In the genomic region with DNA sequence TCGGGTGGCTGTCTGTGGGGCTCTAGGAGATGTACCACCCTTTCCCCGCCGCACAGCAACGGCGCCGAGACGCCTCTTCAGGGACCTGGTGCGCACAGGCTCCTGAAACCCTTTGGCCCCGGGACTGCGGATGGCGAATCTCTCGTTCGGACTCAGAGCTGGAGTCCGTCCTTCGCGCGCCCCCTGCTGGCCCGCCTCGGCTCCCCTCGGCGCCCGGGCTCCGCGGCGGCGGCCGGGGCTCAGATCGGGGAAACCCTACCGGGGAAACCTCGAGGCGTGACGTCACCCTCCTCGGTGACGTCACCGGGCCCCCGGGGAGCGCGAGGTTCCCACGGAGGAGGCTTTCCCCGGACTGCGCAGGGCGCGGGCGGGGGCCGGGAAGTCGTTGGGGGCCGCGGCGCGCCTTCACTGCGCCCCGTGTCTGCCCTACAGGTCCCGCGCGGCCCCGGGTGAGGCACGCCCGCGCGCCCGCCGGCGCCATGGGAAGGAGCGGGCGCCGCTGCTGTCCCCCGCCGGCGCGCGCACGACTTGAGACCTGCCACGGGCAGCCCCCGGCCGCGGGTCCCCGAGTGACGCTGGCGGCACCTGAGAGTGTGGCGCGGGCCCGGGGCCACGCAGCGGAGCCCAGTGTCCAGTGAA, we compare ENCODE assay signal across 8 cellular contexts. TPM values are rescaled to one million over a fixed set of nuclear protein-coding genes. Genes with fewer than 3 reads are reported as not detected.
A peak's percentile ranks its signal among the peaks of the same experiment; 100 is the strongest.
DNase-seq lines count a peak whose midpoint lies in the region; ATAC-seq and TF ChIP-seq lines count a peak whose summit lies in the region.

No MANE protein-coding gene starts in this region.

- H3K4me1 Mint-ChIP-seq in T-cell (peaks cover 23 to 32% (median 28%) of the 10 kb centered on the region in 3 donors), progenitor cell of endocrine pancreas (ENCODE audit: low read depth) (peaks cover 10% of the 10 kb centered on the region)

- H3K27ac ChIP-seq in upper lobe of right lung = peak overlapping the region; percentile 14

- peak overlapping the region; percentile 81 to 85 (median 82) for H3K4me3 Mint-ChIP-seq in T-cell
- H3K4me3 Mint-ChIP-seq in progenitor cell of endocrine pancreas (ENCODE audit: low read depth) = peak overlapping the region; percentile 78

- peak; percentile 90 for DNase-seq in NB4 (ENCODE audit: low read depth)
- DNase-seq in T-cell = peak; percentile 84 to 96 (median 92)
- DNase-seq in amniotic epithelial cell (ENCODE audit: low read depth) = peak; percentile 71
- peak; percentile 93 for DNase-seq in left cardiac atrium
- peak; percentile 94 for DNase-seq in progenitor cell of endocrine pancreas (ENCODE audit: low spot score, unreplicated experiment)
- DNase-seq in upper lobe of right lung = peak; percentile 96

- H3K9me3 ChIP-seq in upper lobe of right lung = no peaks in the 10 kb centered on the region

- H3K36me3 ChIP-seq in upper lobe of right lung = no peaks in the 10 kb centered on the region

- peak; percentile 12 for TF ChIP-seq POLR2A in NB4 (IDR thresholded peaks at IDR 0.05; ENCODE audit: extremely low read depth, insufficient read length)

- H3K27me3 Mint-ChIP-seq in T-cell (no peaks in the 10 kb centered on the region), progenitor cell of endocrine pancreas (no peaks in the 10 kb centered on the region)

- H3K27ac Mint-ChIP-seq in T-cell = peak overlapping the region in 1 of 2 donors; percentile 58
- no peak overlapping the region for H3K27ac Mint-ChIP-seq in progenitor cell of endocrine pancreas

- peaks cover 4% of the 10 kb centered on the region for H3K27me3 ChIP-seq in upper lobe of right lung

- H3K4me3 ChIP-seq in NB4 (ENCODE audit: low read depth, low read length) = peak overlapping the region; percentile 62
- peak overlapping the region; percentile 57 for H3K4me3 ChIP-seq in upper lobe of right lung

- POLR2A ChIA-PET in T-cell (lab: Charles Lee) = interaction anchor here (0.7 to 2.1 kb wide), 7 partner anchors 9 to 64 kb away, joined by 3 to 5 read pairs (median 3); a partner anchor contains a TSS

- intact Hi-C loops in left cardiac atrium (cut with DNase I) (loop anchor here (1.0 to 5.0 kb wide), 5 partner anchors 44 to 64 kb away; a partner anchor contains a TSS), upper lobe of right lung (cut with DNase I) (loop anchor here (10.0 kb wide), 1 partner anchor 50 kb away; a partner anchor contains a TSS)

- H3K4me1 ChIP-seq in upper lobe of right lung = peaks cover 24% of the 10 kb centered on the region

- CTCF ChIA-PET in T-cell (lab: Charles Lee) = interaction anchor here (1.1 to 6.4 kb wide), 15 partner anchors 9 to 144 kb away, joined by 3 to 94 read pairs (median 10); a partner anchor contains a TSS

- TF ChIP-seq CTCF in GM12873 (IDR thresholded peaks at IDR 0.05; ENCODE audit: insufficient read depth, low read depth, low read length, missing control alignments) (peak; percentile 83), NB4 (IDR thresholded peaks at IDR 0.05; ENCODE audit: low read depth, low read length) (peak; percentile 75), progenitor cell of endocrine pancreas (IDR thresholded peaks at IDR 0.05; ENCODE audit: unreplicated experiment) (peak; percentile 88), upper lobe of right lung (IDR thresholded peaks at IDR 0.05) (peak; percentile 89)

- H3K36me3 Mint-ChIP-seq in T-cell = no peaks in the 10 kb centered on the region
- H3K36me3 Mint-ChIP-seq in progenitor cell of endocrine pancreas (ENCODE audit: insufficient read depth) = peaks cover 8% of the 10 kb centered on the region

- ATAC-seq in HG02588 (IDR thresholded peaks at IDR 0.05; ENCODE audit: unreplicated experiment) (peak; percentile 52), T-cell (replicated peaks in 1 of 4) (peak; percentile 51 to 64 (median 56)), left cardiac atrium (peak; percentile 69 to 74), upper lobe of right lung (peak; percentile 84)

- H3K9me3 Mint-ChIP-seq in T-cell (no peaks in the 10 kb centered on the region), progenitor cell of endocrine pancreas (ENCODE audit: low read depth) (no peaks in the 10 kb centered on the region)

RNA-seq across cellular contexts. Expression of a gene that starts 7.9 kb away (rescaled TPM):
- 10 to 100 TPM in 4 of 5 donors, 1 to 10 TPM in 1; 9.5 to 28.2 (median 12.3) TPM for total RNA-seq in T-cell
- 1 to 10 TPM in 1 of 2 donors, under 1 TPM in 1; 0.59 to 1.6 TPM for total RNA-seq in left cardiac atrium
- total RNA-seq in progenitor cell of endocrine pancreas = 11.7 and 13.1 TPM in 2 replicates
- 2.1 TPM for total RNA-seq in upper lobe of right lung

RNA-seq across cellular contexts. Expression of a gene that starts 18.9 kb away (rescaled TPM):
- total RNA-seq in T-cell (10 to 100 TPM; 11.6 to 41.3 (median 21.1) TPM), left cardiac atrium (10 to 100 TPM; 30.2 to 55.1 TPM), progenitor cell of endocrine pancreas (396 and 422 TPM in 2 replicates), upper lobe of right lung (34.6 TPM)

RNA-seq across cellular contexts. Expression of a gene that starts 28.0 kb away (rescaled TPM):
- total RNA-seq in T-cell = 100 to 1,000 TPM; 196 to 226 (median 216) TPM
- total RNA-seq in left cardiac atrium = 10 to 100 TPM; 14.6 to 20.1 TPM
- 40.2 and 43.0 TPM in 2 replicates for total RNA-seq in progenitor cell of endocrine pancreas
- 43.9 TPM for total RNA-seq in upper lobe of right lung

RNA-seq across cellular contexts. Expression of a gene that starts 42.9 kb away (rescaled TPM):
- total RNA-seq in T-cell (10 to 100 TPM in 4 of 5 donors, 1 to 10 TPM in 1; 9.8 to 17.8 (median 12.8) TPM), left cardiac atrium (10 to 100 TPM; 50.5 to 94.5 TPM), progenitor cell of endocrine pancreas (113 and 119 TPM in 2 replicates), upper lobe of right lung (59.1 TPM)

RNA-seq across cellular contexts. Expression of a gene that starts 45.2 kb away (rescaled TPM):
- total RNA-seq in T-cell (under 1 TPM in 4 of 5 donors, not detected in 1; 0.28 to 0.98 (median 0.42) TPM), left cardiac atrium (under 1 TPM; 0.27 to 0.39 TPM), progenitor cell of endocrine pancreas (4.0 and 4.7 TPM in 2 replicates), upper lobe of right lung (0.69 TPM)

Comparison
In these comparisons a context has a peak if more than half of its experiments do, and no peak if none do; other contexts are left out.
1. Peak in every context shown above with its lines: DNase-seq, ATAC-seq, H3K4me3 ChIP-seq and H3K27ac ChIP-seq.